In genomic region chr1:206469933-206470691, GRCh38 we compare ENCODE assay signal across 8 cellular contexts. TPM values are rescaled to one million over a fixed set of nuclear protein-coding genes. Genes with fewer than 3 reads are reported as not detected.
DNase-seq lines count a peak whose midpoint lies in the region; ATAC-seq and TF ChIP-seq lines count a peak whose summit lies in the region.

Gene IKBKE (plus strand): TSS chr1:206470476. CDS start chr1:206473228, 2,752 bp downstream.

- peak within 1 kb of the TSS; percentile 59 for H3K9ac ChIP-seq in HUES6 (ENCODE audit: low read length)
- peak within 1 kb of the TSS; percentile 83 for H3K9ac ChIP-seq in skeletal muscle satellite cell (ENCODE audit: low read depth, low read length)

- ATAC-seq in GM21367 (IDR thresholded peaks at IDR 0.05; ENCODE audit: unreplicated experiment), result peak; percentile 46

- H3K9me3 ChIP-seq in HUES6 (ENCODE audit: control insufficient read depth, insufficient read depth, low read depth, low read length) (no peaks in the 10 kb centered on the region), iPS-18c (ENCODE audit: control insufficient read depth, insufficient read depth, low read length) (no peaks in the 10 kb centered on the region), skeletal muscle satellite cell (replicated peaks; ENCODE audit: low read length) (no peaks in the 10 kb centered on the region)

- DNase-seq in EL, result peak; percentile 84
- DNase-seq in T-helper 1 cell, result peak in 4 of 5 donors; percentile 33 to 65 (median 40)
- DNase-seq in brain microvascular endothelial cell, result peak; percentile 62
- no peak for DNase-seq in NCI-H1417 treated with DMSO at 0.1 percent for 48 hours (lab: John Stamatoyannopoulos, UW)

- in situ Hi-C loops in brain microvascular endothelial cell (cut with HindIII; ENCODE audit: low pct_ligation_motif_present, low sequenced_read_pairs), result no loop called here

- H3K4me3 ChIP-seq in HUES6 (ENCODE audit: low read depth, low read length) (peak within 1 kb of the TSS; percentile 62), brain microvascular endothelial cell (ENCODE audit: low read depth, low read length) (peak within 1 kb of the TSS; percentile 86), iPS-18c (ENCODE audit: insufficient read depth, low read depth, low read length) (peak within 1 kb of the TSS; percentile 61), skeletal muscle satellite cell (ENCODE audit: low read length) (peak within 1 kb of the TSS; percentile 84)

- 0 out of 2 replicates have a peak, but pooled peaks cover 6% of the 10 kb centered on the region for H3K27me3 ChIP-seq in HUES6 (ENCODE audit: control insufficient read depth, insufficient read depth, low read length)
- H3K27me3 ChIP-seq in brain microvascular endothelial cell (replicated peaks), result no peaks in the 10 kb centered on the region
- no peaks in the 10 kb centered on the region for H3K27me3 ChIP-seq in skeletal muscle satellite cell (ENCODE audit: control insufficient read depth, insufficient read depth, low read length)

- H3K4me1 ChIP-seq in HUES6 (ENCODE audit: control insufficient read depth, insufficient read depth, low read length) (peaks cover 44% of the 10 kb centered on the region), skeletal muscle satellite cell (ENCODE audit: control insufficient read depth, insufficient read depth, low read length) (peaks cover 45% of the 10 kb centered on the region)

- H3K4me2 ChIP-seq in skeletal muscle satellite cell (ENCODE audit: low read length), result peak within 1 kb of the TSS; percentile 97

- no peaks in the 10 kb centered on the region for H3K36me3 ChIP-seq in HUES6 (ENCODE audit: control insufficient read depth, insufficient read depth, low read length)
- peaks cover 13% of the 10 kb centered on the region for H3K36me3 ChIP-seq in brain microvascular endothelial cell (replicated peaks)
- H3K36me3 ChIP-seq in skeletal muscle satellite cell (ENCODE audit: insufficient read depth, low read length), result peaks cover 2% of the 10 kb centered on the region

- TF ChIP-seq CTCF in brain microvascular endothelial cell (IDR thresholded peaks at IDR 0.05; ENCODE audit: low read depth, low read length, missing control alignments), result peak; percentile 60

- no peak within 1 kb of the TSS for H3K27ac ChIP-seq in HUES6 (ENCODE audit: low read depth, low read length)
- H3K27ac ChIP-seq in brain microvascular endothelial cell, result peak within 1 kb of the TSS; percentile 67

RNA-seq across cellular contexts. Expression of gene IKBKE, which starts in this region (rescaled TPM):
- 13.5 and 20.3 TPM in 2 replicates for total RNA-seq in skeletal muscle satellite cell (2012; rRNA removed)
